ENCODE assay signal across 13 cellular contexts in the genomic region with DNA sequence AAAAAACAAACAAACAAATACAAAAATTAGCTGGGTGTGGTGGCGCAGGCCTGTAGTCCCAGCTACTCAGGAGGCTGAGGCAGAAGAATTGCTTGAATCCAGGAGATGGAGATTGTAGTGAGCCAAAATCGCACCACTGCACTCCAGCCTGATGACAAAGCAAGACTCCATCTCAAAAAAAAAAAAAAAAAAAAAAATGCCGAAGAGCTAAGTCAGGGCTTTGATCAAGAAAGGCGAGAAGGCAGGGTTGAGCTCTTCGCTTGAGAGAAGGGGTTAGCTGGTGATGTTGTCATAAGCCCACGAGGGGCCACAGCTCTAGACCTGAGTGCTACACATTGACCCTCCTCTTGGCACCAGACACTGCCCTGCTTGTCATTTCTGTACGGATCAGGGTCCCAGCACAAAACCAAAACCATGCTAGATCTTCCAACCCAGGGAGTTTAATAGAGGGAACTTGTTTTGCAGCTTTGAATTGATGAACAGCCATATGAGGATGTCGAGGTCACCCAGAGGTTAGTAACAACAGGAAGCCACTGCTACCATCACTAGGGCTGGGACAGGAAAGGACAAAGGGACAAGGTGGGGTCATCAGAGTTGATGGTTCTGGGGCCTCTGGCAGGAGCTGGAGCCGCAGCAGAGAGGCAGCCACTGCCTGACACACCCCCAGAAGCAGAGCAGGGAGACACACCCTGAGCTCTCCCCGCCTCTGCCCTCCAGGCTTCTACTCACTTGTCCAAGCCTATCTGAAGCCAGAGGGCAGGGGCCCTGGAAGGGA.
DNase-seq lines count a peak whose midpoint lies in the region; FAIRE-seq and TF ChIP-seq lines count a peak whose summit lies in the region.
"Had no signal": no experiment of that assay in that cellular context is flagged by ENCODE, and none has a peak within 500 bp of the region (broad histone marks: within the 10 kb centered on the region; RNA-seq: fewer than 3 reads in every experiment).

No MANE protein-coding gene starts in this region.

- no peak for TF ChIP-seq CTCF in MM.1S (IDR thresholded peaks at IDR 0.05; ENCODE audit: low read length)

- 55 to 61% (median 58%) methylated on average over 9 to 10 of the region's 10 CpGs for WGBS in small intestine, 3 donors

- H3K9me2 ChIP-seq in MM.1S (replicated peaks; ENCODE audit: insufficient read depth, low read length), result no peaks in the 10 kb centered on the region

- H3K4me3 ChIP-seq in MM.1S (ENCODE audit: low read length) (no peak overlapping the region), small intestine (ENCODE audit: low read depth in 1 of 2, low read length in 2 of 2) (no peak overlapping the region)

- H3K36me3 ChIP-seq in MM.1S (replicated peaks; ENCODE audit: insufficient read depth, low read length) (no peaks in the 10 kb centered on the region), small intestine (ENCODE audit: control insufficient read depth in 2 of 2, insufficient read depth in 2 of 2, low read length in 2 of 2) (no peaks in the 10 kb centered on the region)

- DNase-seq in SKM-1 treated with dmso at 0.1 percent for 144 hours (lab: John Stamatoyannopoulos, UW; ENCODE audit: unreplicated experiment), result peak; percentile 35
- no peak for DNase-seq in SKM-1 (lab: John Stamatoyannopoulos, UW; ENCODE audit: unreplicated experiment)
- peak; percentile 71 for DNase-seq in MM.1S
- DNase-seq in dermis blood vessel endothelial cell, result peak; percentile 32
- peak; percentile 56 for DNase-seq in small intestine
- no peak for DNase-seq in NCI-H524 treated with DMSO at 0.1 percent for 48 hours (lab: John Stamatoyannopoulos, UW)
- no peak for DNase-seq in germinal center (ENCODE audit: low spot score)
- DNase-seq in medulla oblongata (ENCODE audit: extremely low spot score), result no peak
- DNase-seq: activated CD8-positive, alpha-beta memory T cell treated with anti-CD3 and anti-CD28 coated beads, Interleukin-2, amount 50 U/mL, for 48 hours; GF-D8; NCI-H446 had no signal

- H3K4me1 ChIP-seq in MM.1S (ENCODE audit: low read length), result peaks cover 50% of the 10 kb centered on the region
- H3K4me1 ChIP-seq in small intestine (ENCODE audit: control insufficient read depth in 2 of 2, insufficient read depth in 1 of 2, low read depth in 1 of 2, low read length in 1 of 2), result peaks cover 5 to 7% of the 10 kb centered on the region in 2 donors

- 0 out of 2 replicates have a peak, but pooled peaks cover 3% of the 10 kb centered on the region for H3K9me3 ChIP-seq in MM.1S (replicated peaks; ENCODE audit: insufficient read depth, low read length)
- H3K9me3 ChIP-seq in small intestine (ENCODE audit: control insufficient read depth, low read depth), result no peaks in the 10 kb centered on the region

- H3K9ac ChIP-seq in MM.1S (ENCODE audit: low read length), result no peak overlapping the region

- H3K27me3 ChIP-seq in MM.1S (replicated peaks; ENCODE audit: insufficient read depth, low read length), result no peaks in the 10 kb centered on the region
- no peaks in the 10 kb centered on the region for H3K27me3 ChIP-seq in small intestine (ENCODE audit: control insufficient read depth in 2 of 2, insufficient read depth in 2 of 2, low read length in 2 of 2)

- no peaks in the 10 kb centered on the region for H3K79me2 ChIP-seq in MM.1S (ENCODE audit: low read length)

- no peak for FAIRE-seq in small intestine (lab: Jason Lieb, UNC)
- FAIRE-seq: A204.1, bronchial epithelial cell had no signal

- H2AFZ ChIP-seq in MM.1S (ENCODE audit: low read length), result 0 out of 2 replicates have a peak overlapping the region, but pooled peaks have one; percentile 8

- H4K20me1 ChIP-seq in MM.1S (ENCODE audit: insufficient read depth, low read length), result no peaks in the 10 kb centered on the region

- H3K4me2 ChIP-seq in MM.1S (ENCODE audit: low read depth, low read length), result 0 out of 2 replicates have a peak overlapping the region, but pooled peaks have one; percentile 10

- peaks cover 14% of the 10 kb centered on the region for H3F3A ChIP-seq in MM.1S (ENCODE audit: insufficient read depth, low read length)

- H3K27ac ChIP-seq in MM.1S (ENCODE audit: low read length) (no peak overlapping the region), small intestine (ENCODE audit: low read depth in 1 of 2, low read length in 1 of 2) (peak overlapping the region in 1 of 2 donors; percentile 22)

Comparison
In these comparisons a context has a peak if more than half of its experiments do, and no peak if none do; other contexts are left out.
1. DNase-seq: peak in SKM-1 treated with dmso at 0.1 percent for 144 hours (single experiment), MM.1S (single experiment), dermis blood vessel endothelial cell (single experiment) and small intestine (single experiment); none in SKM-1 (single experiment), NCI-H524 treated with DMSO at 0.1 percent for 48 hours (single experiment), germinal center (single experiment) and medulla oblongata (single experiment).